Comparison of ENCODE assay signal across 8 cellular contexts in the genomic region with DNA sequence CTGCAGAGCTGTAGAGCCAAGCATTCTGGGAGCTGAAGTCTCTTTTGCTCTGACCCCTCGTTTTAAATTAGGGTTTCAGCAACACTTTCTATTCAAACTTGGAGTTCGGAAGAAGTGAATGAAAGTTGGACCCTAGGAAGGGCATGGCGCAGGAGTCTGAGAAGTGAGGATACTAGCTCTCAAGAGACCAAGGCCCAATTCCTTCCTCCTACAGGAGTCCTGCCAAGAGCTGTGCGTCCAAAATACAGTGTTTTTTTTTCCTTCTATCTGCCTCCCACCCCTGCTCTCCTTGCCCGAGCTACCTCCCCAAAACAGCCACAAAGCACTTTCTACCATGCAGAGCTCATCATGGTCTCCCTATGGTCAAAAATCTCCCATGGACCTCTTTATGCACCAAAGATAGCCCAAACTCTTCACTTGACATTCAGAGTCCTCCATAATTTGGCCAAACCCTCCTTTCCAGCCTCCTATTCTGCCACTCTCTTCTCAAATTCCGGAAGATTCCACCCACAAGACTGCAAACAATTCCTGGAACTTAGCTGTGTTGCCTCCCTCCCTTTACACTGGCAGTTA. TPM values are rescaled to one million over a fixed set of nuclear protein-coding genes. Genes with fewer than 3 reads are reported as not detected.
A peak's percentile ranks its signal among the peaks of the same experiment; 100 is the strongest.
DNase-seq lines count a peak whose midpoint lies in the region; ATAC-seq and TF ChIP-seq lines count a peak whose summit lies in the region.

No MANE protein-coding gene starts in this region.

- DNase-seq in GM23248 = no peak
- DNase-seq in gastrocnemius medialis = no peak
- DNase-seq in iPS-NIHi7 (ENCODE audit: extremely low spot score) = no peak
- DNase-seq in T1000 (lab: John Stamatoyannopoulos, UW) = no peak

- in situ Hi-C loops in GM23248 (cut with MboI) = no loop called here
- in situ Hi-C loops in gastrocnemius medialis (cut with MboI; ENCODE audit: low sequenced_read_pairs in 4 of 4) = loop anchor here in 1 of 4 donors (10.0 kb wide), 1 partner anchor 111 kb away; a partner anchor contains a TSS

- WGBS in GM23248 (ENCODE audit: low coverage in 1 of 2, low lambda C conversion rate in 2 of 2, missing lambda C conversion rate in 2 of 2), 2 experiments = 35 to 39% methylated on average over 6 of the region's 6 CpGs
- WGBS in gastroesophageal sphincter (ENCODE audit: low coverage in 1 of 2), 2 donors = 38 to 52% methylated on average over 4 to 6 of the region's 6 CpGs

- H3K4me2 ChIP-seq in GM23248 (ENCODE audit: unreplicated experiment) = peak overlapping the region; percentile 98

- H3K4me3 ChIP-seq in GM23248 (peak overlapping the region; percentile 94), WI38 (ENCODE audit: low read depth, low read length) (peak overlapping the region; percentile 98; the same call in 1 of the 2 replicates), gastroesophageal sphincter (peak overlapping the region; percentile 93 to 98), gastrocnemius medialis (peak overlapping the region; percentile 77 to 100 (median 95))

- no peak for ATAC-seq in gastroesophageal sphincter
- no peak for ATAC-seq in gastrocnemius medialis
- no peak for ATAC-seq in HG03342 (IDR thresholded peaks at IDR 0.05; ENCODE audit: unreplicated experiment)
- ATAC-seq in GM19023 (IDR thresholded peaks at IDR 0.05; ENCODE audit: unreplicated experiment) = no peak

- peaks cover 20% of the 10 kb centered on the region for H4K20me1 ChIP-seq in GM23248 (ENCODE audit: insufficient read depth)

- H3K4me1 ChIP-seq in GM23248 (ENCODE audit: insufficient read depth) = peaks cover 13% of the 10 kb centered on the region
- peaks cover 0 to 41% (median 12%) of the 10 kb centered on the region in 3 donors for H3K4me1 ChIP-seq in gastroesophageal sphincter
- peaks cover 29 to 33% of the 10 kb centered on the region in 2 donors for H3K4me1 ChIP-seq in gastrocnemius medialis

- intact Hi-C loops in gastrocnemius medialis (cut with DNase I; ENCODE audit: low total_unique reads) = loop anchor here (5.0 to 10.0 kb wide), 4 partner anchors 108 to 571 kb away; a partner anchor contains a TSS

- H3K9me3 ChIP-seq in GM23248 (ENCODE audit: low read depth) = no peaks in the 10 kb centered on the region
- peaks cover 0 to 5% (median 0%) of the 10 kb centered on the region in 3 donors for H3K9me3 ChIP-seq in gastroesophageal sphincter
- H3K9me3 ChIP-seq in gastrocnemius medialis = no peaks in the 10 kb centered on the region

- H3K9me2 ChIP-seq in GM23248 (ENCODE audit: insufficient read depth) = no peaks in the 10 kb centered on the region

- H3K9ac ChIP-seq in GM23248 = peak overlapping the region; percentile 94

- peak overlapping the region; percentile 81 for H3K27ac ChIP-seq in GM23248
- peak overlapping the region in 3 of 4 donors; percentile 88 to 94 (median 93) for H3K27ac ChIP-seq in gastroesophageal sphincter
- H3K27ac ChIP-seq in gastrocnemius medialis = peak overlapping the region; percentile 88 to 99 (median 96)

- TF ChIP-seq POLR2A in gastroesophageal sphincter (IDR thresholded peaks at IDR 0.05) (no peak), gastrocnemius medialis (IDR thresholded peaks at IDR 0.05) (no peak)

- H2AFZ ChIP-seq in GM23248 = peak overlapping the region; percentile 94

- no peak for TF ChIP-seq CTCF in WI38 (IDR thresholded peaks at IDR 0.05; ENCODE audit: low read depth, low read length)
- TF ChIP-seq CTCF in gastroesophageal sphincter (IDR thresholded peaks at IDR 0.05) = no peak
- TF ChIP-seq CTCF in gastrocnemius medialis (IDR thresholded peaks at IDR 0.05 in 4 of 5, conservative IDR thresholded peaks at IDR 0.05 in 1 of 5) = no peak

- peaks cover 43% of the 10 kb centered on the region for H3K79me2 ChIP-seq in GM23248 (ENCODE audit: insufficient read depth)

- H3F3A ChIP-seq in GM23248 (ENCODE audit: insufficient read depth) = peaks cover 25% of the 10 kb centered on the region

- H3K27me3 ChIP-seq in GM23248 (replicated peaks; ENCODE audit: insufficient read depth) (no peaks in the 10 kb centered on the region), gastroesophageal sphincter (peaks cover 1% of the 10 kb centered on the region), gastrocnemius medialis (no peaks in the 10 kb centered on the region)

- H3K36me3 ChIP-seq in GM23248 (ENCODE audit: low read depth) = no peaks in the 10 kb centered on the region; the same call in 1 of the 2 replicates
- no peaks in the 10 kb centered on the region for H3K36me3 ChIP-seq in gastroesophageal sphincter
- H3K36me3 ChIP-seq in gastrocnemius medialis = no peaks in the 10 kb centered on the region

- TF ChIP-seq EP300 in gastroesophageal sphincter (IDR thresholded peaks at IDR 0.05) = no peak

RNA-seq across cellular contexts. Expression of a gene that starts 0.6 kb away (rescaled TPM):
- 98.8 and 110 TPM in 2 replicates for total RNA-seq in GM23248 (2014; rRNA removed; shearing (Covaris generic))
- 69.0 and 74.4 TPM in 2 replicates for polyA plus RNA-seq in GM23248 (2016; fragmentation: Nextera tagmentation; extraction: Ambion mirVana)
- 100 to 1,000 TPM in 2 of 4 donors, 10 to 100 TPM in 2; 69.1 to 109 (median 92.2) TPM for total RNA-seq in gastroesophageal sphincter
- 100 to 1,000 TPM; 108 to 180 (median 157) TPM for total RNA-seq in gastrocnemius medialis
